Comparison of ENCODE assay signal across 31 cellular contexts in genomic region chr7:50814166-50814565, GRCh38.
"Had no signal": no experiment of that assay in that cellular context is flagged by ENCODE, and none has a peak within 500 bp of the region (broad histone marks: within the 10 kb centered on the region; RNA-seq: fewer than 3 reads in every experiment).

No MANE protein-coding gene starts in this region.

- H3K9me3 Mint-ChIP-seq: activated CD8-positive, alpha-beta T cell treated with anti-CD3 and anti-CD28 coated beads for 36 hours; activated naive CD4-positive, alpha-beta T cell treated with anti-CD3 and anti-CD28 coated beads for 36 hours; activated naive CD8-positive, alpha-beta T cell treated with anti-CD3 and anti-CD28 coated beads for 36 hours; activated naive CD8-positive, alpha-beta T cell treated with anti-CD3 and anti-CD28 coated beads, Interleukin-2, amount 50 U/mL, for 24 hours; activated T-helper 17 cell treated with anti-CD3 and anti-CD28 coated beads, Interleukin-2, amount 50 U/mL, for 72 hours had no signal

- H3K4me1 Mint-ChIP-seq: activated naive CD4-positive, alpha-beta T cell treated with anti-CD3 and anti-CD28 coated beads, Interleukin-2, amount 50 U/mL, for 24 hours; activated naive CD8-positive, alpha-beta T cell treated with anti-CD3 and anti-CD28 coated beads for 36 hours; activated naive CD8-positive, alpha-beta T cell treated with anti-CD3 and anti-CD28 coated beads, Interleukin-2, amount 50 U/mL, for 24 hours; activated T-helper 17 cell treated with anti-CD3 and anti-CD28 coated beads, Interleukin-2, amount 50 U/mL, for 72 hours; brain had no signal

- ATAC-seq: activated CD8-positive, alpha-beta T cell treated with anti-CD3 and anti-CD28 coated beads for 36 hours; activated naive CD8-positive, alpha-beta T cell treated with anti-CD3 and anti-CD28 coated beads, Interleukin-2, amount 50 U/mL, for 24 hours; activated T-cell treated with anti-CD3 and anti-CD28 coated beads, Interleukin-2, amount 50 U/mL, for 4 hours; activated T-helper 17 cell treated with anti-CD3 and anti-CD28 coated beads, Interleukin-2, amount 50 U/mL, for 72 hours; foreskin keratinocyte; gastrocnemius medialis; heart left ventricle had no signal

- DNase-seq: activated CD4-positive, alpha-beta T cell treated with anti-CD3 and anti-CD28 coated beads for 1 hour; activated CD4-positive, alpha-beta T cell treated with anti-CD3 and anti-CD28 coated beads for 4 hours; activated CD4-positive, alpha-beta T cell treated with anti-CD3 and anti-CD28 coated beads, Interleukin-2, amount 50 U/mL, for 1 hour; activated CD4-positive, alpha-beta T cell treated with anti-CD3 and anti-CD28 coated beads, Interleukin-2, amount 50 U/mL, for 48 hours; activated CD8-positive, alpha-beta memory T cell treated with anti-CD3 and anti-CD28 coated beads for 24 hours; activated CD8-positive, alpha-beta T cell treated with anti-CD3 and anti-CD28 coated beads for 36 hours; activated effector memory CD4-positive, alpha-beta T cell treated with Interleukin-2 at 50 U/mL for 16 hours; activated gamma-delta T cell treated with Interleukin-2 at 50 U/mL for 16 hours; activated naive CD4-positive, alpha-beta T cell treated with anti-CD3 and anti-CD28 coated beads for 36 hours; activated naive CD8-positive, alpha-beta T cell treated with anti-CD3 and anti-CD28 coated beads for 36 hours; activated naive CD8-positive, alpha-beta T cell treated with anti-CD3 and anti-CD28 coated beads, Interleukin-2, amount 50 U/mL, for 24 hours; activated T-cell treated with anti-CD3 and anti-CD28 coated beads, Interleukin-2, amount 50 U/mL, for 4 hours; adrenal gland; amygdala; central memory CD4-positive, alpha-beta T cell; cerebellar nuclear complex; colonic mucosa; effector memory CD4-positive, alpha-beta T cell; erythroblast; foreskin keratinocyte; gastrocnemius medialis; glutamatergic neuron; heart left ventricle; T-helper 2 cell had no signal

- H3K27me3 ChIP-seq: adrenal gland, ascending aorta, breast epithelium, colonic mucosa, gastrocnemius medialis, heart left ventricle had no signal

- H3K4me3 Mint-ChIP-seq: activated CD8-positive, alpha-beta T cell treated with anti-CD3 and anti-CD28 coated beads for 36 hours; activated naive CD4-positive, alpha-beta T cell treated with anti-CD3 and anti-CD28 coated beads for 36 hours; activated naive CD4-positive, alpha-beta T cell treated with anti-CD3 and anti-CD28 coated beads, Interleukin-2, amount 50 U/mL, for 24 hours; activated naive CD8-positive, alpha-beta T cell treated with anti-CD3 and anti-CD28 coated beads for 36 hours; activated naive CD8-positive, alpha-beta T cell treated with anti-CD3 and anti-CD28 coated beads, Interleukin-2, amount 50 U/mL, for 24 hours; activated T-cell treated with anti-CD3 and anti-CD28 coated beads, Interleukin-2, amount 50 U/mL, for 4 hours; activated T-helper 17 cell treated with anti-CD3 and anti-CD28 coated beads, Interleukin-2, amount 50 U/mL, for 72 hours; brain had no signal

- H3K9me3 ChIP-seq: adrenal gland, ascending aorta, breast epithelium, colonic mucosa, esophagus muscularis mucosa, gastrocnemius medialis, heart left ventricle had no signal

- H3K27me3 Mint-ChIP-seq: activated naive CD8-positive, alpha-beta T cell treated with anti-CD3 and anti-CD28 coated beads for 36 hours; brain had no signal

- H3K27ac Mint-ChIP-seq: activated CD8-positive, alpha-beta T cell treated with anti-CD3 and anti-CD28 coated beads for 36 hours; activated naive CD4-positive, alpha-beta T cell treated with anti-CD3 and anti-CD28 coated beads for 36 hours; activated naive CD4-positive, alpha-beta T cell treated with anti-CD3 and anti-CD28 coated beads, Interleukin-2, amount 50 U/mL, for 24 hours; activated naive CD8-positive, alpha-beta T cell treated with anti-CD3 and anti-CD28 coated beads for 36 hours; activated naive CD8-positive, alpha-beta T cell treated with anti-CD3 and anti-CD28 coated beads, Interleukin-2, amount 50 U/mL, for 24 hours; activated T-helper 17 cell treated with anti-CD3 and anti-CD28 coated beads, Interleukin-2, amount 50 U/mL, for 72 hours; brain had no signal

- H3K4me3 ChIP-seq: adrenal gland, ascending aorta, breast epithelium, cardiac muscle cell, colonic mucosa, esophagus muscularis mucosa, gastrocnemius medialis, heart left ventricle had no signal

- H3K4me1 ChIP-seq: adrenal gland, ascending aorta, breast epithelium, colonic mucosa, foreskin keratinocyte had no signal

- H3K27ac ChIP-seq: adrenal gland, ascending aorta, breast epithelium, cardiac muscle cell, colonic mucosa, esophagus muscularis mucosa, gastrocnemius medialis, heart left ventricle had no signal

- H3K36me3 Mint-ChIP-seq: activated naive CD4-positive, alpha-beta T cell treated with anti-CD3 and anti-CD28 coated beads, Interleukin-2, amount 50 U/mL, for 24 hours; activated naive CD8-positive, alpha-beta T cell treated with anti-CD3 and anti-CD28 coated beads for 36 hours; brain had no signal

- H3K36me3 ChIP-seq: adrenal gland, ascending aorta, breast epithelium, cardiac muscle cell, colonic mucosa, esophagus muscularis mucosa, gastrocnemius medialis, heart left ventricle had no signal
